22 cellular contexts compared by ENCODE assay signal in the genomic region with DNA sequence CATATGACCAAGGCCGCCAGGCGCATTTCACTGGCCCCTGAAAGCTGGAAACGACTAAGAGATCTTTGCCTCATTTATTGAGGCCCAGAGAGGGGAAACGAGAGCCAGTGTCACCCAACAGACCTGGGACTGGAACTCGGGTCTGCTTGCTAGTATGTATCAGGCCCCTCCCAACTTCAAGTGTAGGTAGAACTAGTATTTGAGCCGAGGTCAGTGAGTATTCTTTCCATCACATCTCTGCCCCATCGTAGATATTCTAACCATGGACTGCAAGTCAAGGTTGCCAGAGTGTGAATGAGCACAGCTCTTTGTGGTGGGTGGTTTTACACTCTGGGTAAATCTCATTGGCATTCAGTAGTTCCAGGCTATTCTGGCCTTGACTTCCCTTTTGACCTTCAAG. TPM values are rescaled to one million over a fixed set of nuclear protein-coding genes. Genes with fewer than 3 reads are reported as not detected.
A peak's percentile ranks its signal among the peaks of the same experiment; 100 is the strongest.
DNase-seq lines count a peak whose midpoint lies in the region; ATAC-seq and TF ChIP-seq lines count a peak whose summit lies in the region.
"Had no signal": no experiment of that assay in that cellular context is flagged by ENCODE, and none has a peak within 500 bp of the region (broad histone marks: within the 10 kb centered on the region; RNA-seq: fewer than 3 reads in every experiment).

No MANE protein-coding gene starts in this region.

- no peak overlapping the region for H3K27ac ChIP-seq in neural progenitor cell
- H3K27ac ChIP-seq: HL-60, PC-9 had no signal

- H3K36me3 ChIP-seq in neural progenitor cell = peaks cover 9% of the 10 kb centered on the region

- no peak for TF ChIP-seq CTCF in chondrocyte (IDR thresholded peaks at IDR 0.05)
- no peak for TF ChIP-seq CTCF in neural progenitor cell (IDR thresholded peaks at IDR 0.05)

- DNase-seq in activated CD8-positive, alpha-beta memory T cell treated with anti-CD3 and anti-CD28 coated beads, Interleukin-2, amount 10 ng/mL, durations not matched to agents 7 days and 5 days = no peak
- DNase-seq in activated CD8-positive, alpha-beta memory T cell treated with anti-CD3 and anti-CD28 coated beads for 24 hours = no peak
- DNase-seq in chondrocyte (ENCODE audit: low spot score) (no peak), neural progenitor cell (ENCODE audit: low spot score) (no peak), T1000 (lab: John Stamatoyannopoulos, UW) (no peak)
- peak; percentile 22 for DNase-seq in stimulated activated naive CD8-positive, alpha-beta T cell treated with anti-CD3 and anti-CD28 coated beads, Interleukin-15, Interleukin-2, amounts not matched to agents 100 U/mL and 50 U/mL, for 24 hours
- DNase-seq: activated CD4-positive, alpha-beta T cell treated with anti-CD3 and anti-CD28 coated beads for 48 hours; activated naive CD8-positive, alpha-beta T cell treated with anti-CD3 and anti-CD28 coated beads, Interleukin-2, amount 10 ng/mL, durations not matched to agents 7 days and 5 days; glutamatergic neuron; Kasumi-1; MV-4-11; NCI-H146; NCI-H510A; PC-9; SHP77 treated with DMSO at 0.1 percent for 48 hours; substantia nigra; upper lobe of left lung had no signal

- no peaks in the 10 kb centered on the region for H3K9me3 ChIP-seq in neural progenitor cell (ENCODE audit: low read depth)
- H3K9me3 ChIP-seq: upper lobe of left lung had no signal

- no peak overlapping the region for H3K4me3 ChIP-seq in neural progenitor cell
- H3K4me3 ChIP-seq: PC-9, upper lobe of left lung had no signal

- H4K20me1 ChIP-seq in neural progenitor cell (ENCODE audit: low read depth) = no peaks in the 10 kb centered on the region

- H2AFZ ChIP-seq in neural progenitor cell (replicated peaks) = no peak overlapping the region
- H2AFZ ChIP-seq: PC-9 had no signal

- H3K4me1 ChIP-seq in neural progenitor cell = no peaks in the 10 kb centered on the region
- H3K4me1 ChIP-seq: upper lobe of left lung had no signal

- peak overlapping the region; percentile 62 for H3K27ac Mint-ChIP-seq in activated CD8-positive, alpha-beta memory T cell treated with anti-CD3 and anti-CD28 coated beads, Interleukin-2, amount 10 ng/mL, durations not matched to agents 7 days and 5 days
- H3K27ac Mint-ChIP-seq in IgD-negative memory B cell = peak overlapping the region in 2 of 3 donors; percentile 69 to 71
- peak overlapping the region; percentile 36 for H3K27ac Mint-ChIP-seq in chondrocyte (ENCODE audit: unreplicated experiment)
- no peak overlapping the region for H3K27ac Mint-ChIP-seq in neural progenitor cell
- H3K27ac Mint-ChIP-seq: activated naive CD8-positive, alpha-beta T cell treated with anti-CD3 and anti-CD28 coated beads, Interleukin-2, amount 10 ng/mL, durations not matched to agents 7 days and 5 days had no signal

- H3K4me2 ChIP-seq in neural progenitor cell = no peak overlapping the region
- H3K4me2 ChIP-seq: PC-9 had no signal

- H3K36me3 Mint-ChIP-seq in activated CD8-positive, alpha-beta memory T cell treated with anti-CD3 and anti-CD28 coated beads, Interleukin-2, amount 10 ng/mL, durations not matched to agents 7 days and 5 days = peaks cover 62% of the 10 kb centered on the region
- H3K36me3 Mint-ChIP-seq in IgD-negative memory B cell (peaks cover 4% of the 10 kb centered on the region), chondrocyte (ENCODE audit: low read depth) (peaks cover 22% of the 10 kb centered on the region), neural progenitor cell (peaks cover 23% of the 10 kb centered on the region)

- H3K79me2 ChIP-seq in neural progenitor cell (ENCODE audit: low read depth) = no peaks in the 10 kb centered on the region

- no peak overlapping the region for H3K9ac ChIP-seq in neural progenitor cell

- peaks cover 25% of the 10 kb centered on the region for H3K4me1 Mint-ChIP-seq in activated CD8-positive, alpha-beta memory T cell treated with anti-CD3 and anti-CD28 coated beads, Interleukin-2, amount 10 ng/mL, durations not matched to agents 7 days and 5 days
- H3K4me1 Mint-ChIP-seq in IgD-negative memory B cell = peaks cover 5 to 15% (median 6%) of the 10 kb centered on the region in 3 donors
- peaks cover under 1% of the 10 kb centered on the region for H3K4me1 Mint-ChIP-seq in chondrocyte (ENCODE audit: low read depth)
- no peaks in the 10 kb centered on the region for H3K4me1 Mint-ChIP-seq in neural progenitor cell

- H3K9me3 Mint-ChIP-seq in activated CD8-positive, alpha-beta memory T cell treated with anti-CD3 and anti-CD28 coated beads, Interleukin-2, amount 10 ng/mL, durations not matched to agents 7 days and 5 days (ENCODE audit: low read depth) = no peaks in the 10 kb centered on the region
- H3K9me3 Mint-ChIP-seq in IgD-negative memory B cell (no peaks in the 10 kb centered on the region), chondrocyte (ENCODE audit: low read depth) (no peaks in the 10 kb centered on the region), neural progenitor cell (no peaks in the 10 kb centered on the region)
- H3K9me3 Mint-ChIP-seq: activated naive CD8-positive, alpha-beta T cell treated with anti-CD3 and anti-CD28 coated beads, Interleukin-2, amount 10 ng/mL, durations not matched to agents 7 days and 5 days had no signal

- H3K4me3 Mint-ChIP-seq in activated CD8-positive, alpha-beta memory T cell treated with anti-CD3 and anti-CD28 coated beads, Interleukin-2, amount 10 ng/mL, durations not matched to agents 7 days and 5 days = no peak overlapping the region
- H3K4me3 Mint-ChIP-seq in IgD-negative memory B cell = no peak overlapping the region
- H3K4me3 Mint-ChIP-seq in chondrocyte (ENCODE audit: unreplicated experiment) = no peak overlapping the region
- no peak overlapping the region for H3K4me3 Mint-ChIP-seq in neural progenitor cell
- H3K4me3 Mint-ChIP-seq: activated naive CD8-positive, alpha-beta T cell treated with anti-CD3 and anti-CD28 coated beads, Interleukin-2, amount 10 ng/mL, durations not matched to agents 7 days and 5 days had no signal

- peaks cover 5% of the 10 kb centered on the region for H3F3A ChIP-seq in neural progenitor cell (ENCODE audit: low read depth)

- CTCF ChIA-PET in activated CD8-positive, alpha-beta memory T cell treated with anti-CD3 and anti-CD28 coated beads, Interleukin-2, amount 10 ng/mL, durations not matched to agents 7 days and 5 days (lab: Charles Lee) = interaction anchor here (1.4 kb wide), 1 partner anchor 11 kb away, joined by 3 read pairs; no protein-coding TSS in a partner anchor

- H3K27me3 Mint-ChIP-seq in activated CD8-positive, alpha-beta memory T cell treated with anti-CD3 and anti-CD28 coated beads, Interleukin-2, amount 10 ng/mL, durations not matched to agents 7 days and 5 days = no peaks in the 10 kb centered on the region
- H3K27me3 Mint-ChIP-seq in IgD-negative memory B cell = no peaks in the 10 kb centered on the region
- H3K27me3 Mint-ChIP-seq in chondrocyte (ENCODE audit: low read depth) = no peaks in the 10 kb centered on the region
- H3K27me3 Mint-ChIP-seq in neural progenitor cell (ENCODE audit: insufficient read depth, low read depth) = peaks cover 2% of the 10 kb centered on the region
- H3K27me3 Mint-ChIP-seq: activated naive CD8-positive, alpha-beta T cell treated with anti-CD3 and anti-CD28 coated beads, Interleukin-2, amount 10 ng/mL, durations not matched to agents 7 days and 5 days; progenitor cell of endocrine pancreas had no signal

- H3K27me3 ChIP-seq in neural progenitor cell = no peaks in the 10 kb centered on the region
- H3K27me3 ChIP-seq: upper lobe of left lung had no signal

- ATAC-seq in activated CD8-positive, alpha-beta memory T cell treated with anti-CD3 and anti-CD28 coated beads, Interleukin-2, amount 10 ng/mL, durations not matched to agents 7 days and 5 days = peak; percentile 27
- peak; percentile 82 for ATAC-seq in stimulated activated naive CD8-positive, alpha-beta T cell treated with anti-CD3 and anti-CD28 coated beads, Interleukin-15, Interleukin-2, amounts not matched to agents 100 U/mL and 50 U/mL, for 24 hours
- ATAC-seq in GM19455 (IDR thresholded peaks at IDR 0.05; ENCODE audit: unreplicated experiment) = no peak
- ATAC-seq: sciatic nerve had no signal

RNA-seq across cellular contexts. Expression of gene GPR107, which starts 42.2 kb away (rescaled TPM):
- total RNA-seq in activated CD8-positive, alpha-beta memory T cell treated with anti-CD3 and anti-CD28 coated beads, Interleukin-2, amount 10 ng/mL, durations not matched to agents 7 days and 5 days = 10 to 100 TPM; 24.6 to 25.6 TPM
- polyA plus RNA-seq in IgD-negative memory B cell = 2.1 TPM
- total RNA-seq in chondrocyte (67.0 to 74.6 TPM (median 70.7 TPM) in 3 replicates), neural progenitor cell (ENCODE audit: low replicate concordance) (33.2 and 33.8 TPM in 2 replicates)

RNA-seq across cellular contexts. Expression of gene FNBP1, which starts 52.9 kb away (rescaled TPM):
- 100 to 1,000 TPM; 153 to 167 TPM for total RNA-seq in activated CD8-positive, alpha-beta memory T cell treated with anti-CD3 and anti-CD28 coated beads, Interleukin-2, amount 10 ng/mL, durations not matched to agents 7 days and 5 days
- polyA plus RNA-seq in IgD-negative memory B cell = 173 TPM
- total RNA-seq in chondrocyte (49.4 to 61.2 TPM (median 58.7 TPM) in 3 replicates), neural progenitor cell (ENCODE audit: low replicate concordance) (24.3 and 34.9 TPM in 2 replicates)
